8 cellular contexts compared by ENCODE assay signal in the genomic region with DNA sequence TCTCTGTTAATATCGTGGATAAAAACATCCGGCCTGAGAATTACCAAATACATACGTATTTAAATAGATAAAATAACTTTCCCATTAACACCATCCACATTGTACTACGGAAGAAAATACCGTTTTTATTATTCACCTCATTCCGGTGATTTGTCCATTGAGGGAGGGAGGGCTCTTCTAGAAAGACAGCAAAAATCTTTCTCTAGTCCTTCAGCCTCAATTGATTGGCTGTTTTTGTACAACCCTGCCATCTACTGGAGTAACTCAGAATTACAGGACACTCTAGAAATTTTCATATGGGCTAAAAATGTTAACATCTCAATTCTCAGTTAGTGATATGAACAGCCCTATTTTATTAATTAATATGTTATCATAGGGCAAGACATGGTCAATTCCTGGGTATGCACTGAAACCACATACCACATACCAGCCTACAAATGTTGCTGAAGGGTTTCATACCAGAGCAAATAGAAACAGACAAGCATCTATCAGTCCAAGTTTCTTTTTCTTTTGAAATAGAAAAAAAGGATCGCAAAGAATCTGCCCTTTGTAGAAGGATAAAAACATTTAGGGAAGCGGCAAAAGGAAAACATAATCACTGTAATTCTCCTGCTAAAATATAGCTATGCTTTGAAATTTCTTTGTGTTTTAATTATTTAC. TPM values are rescaled to one million over a fixed set of nuclear protein-coding genes. Genes with fewer than 3 reads are reported as not detected.
A peak's percentile ranks its signal among the peaks of the same experiment; 100 is the strongest.
DNase-seq lines count a peak whose midpoint lies in the region; ATAC-seq and TF ChIP-seq lines count a peak whose summit lies in the region.

No MANE protein-coding gene starts in this region.

- intact Hi-C loops in aorta (cut with DNase I) = loop anchor here in 1 of 2 donors (10.0 kb wide), 1 partner anchor 747 kb away; no protein-coding TSS in a partner anchor

- H3K27me3 Mint-ChIP-seq in memory B cell = peaks cover 3% of the 10 kb centered on the region

- peaks cover 20% of the 10 kb centered on the region for H3K4me1 ChIP-seq in RWPE2 (ENCODE audit: insufficient read depth, poor library complexity, severe bottlenecking)
- no peaks in the 10 kb centered on the region for H3K4me1 ChIP-seq in aorta (ENCODE audit: control insufficient read depth in 1 of 2, insufficient read depth in 2 of 2, low read length in 2 of 2)

- H3K27ac Mint-ChIP-seq in memory B cell = no peak overlapping the region

- peak overlapping the region; percentile 74 for H3K27ac ChIP-seq in RWPE2 (ENCODE audit: poor library complexity, severe bottlenecking)
- no peak overlapping the region for H3K27ac ChIP-seq in aorta (ENCODE audit: low read depth in 1 of 2, low read length in 2 of 2)

- no peak overlapping the region for H3K4me3 Mint-ChIP-seq in memory B cell

- H3K4me3 ChIP-seq in LNCaP clone FGC (ENCODE audit: low read depth, low read length) = no peak overlapping the region
- H3K4me3 ChIP-seq in RWPE2 (ENCODE audit: severe bottlenecking) = no peak overlapping the region
- no peak overlapping the region for H3K4me3 ChIP-seq in aorta (ENCODE audit: low read length in 2 of 2)

- TF ChIP-seq CTCF in LNCaP clone FGC (IDR thresholded peaks at IDR 0.05; ENCODE audit: control insufficient read depth, extremely low read depth, insufficient read depth) (peak; percentile 63), RWPE2 (IDR thresholded peaks at IDR 0.05; ENCODE audit: poor library complexity, severe bottlenecking) (peak; percentile 94)

- DNase-seq in D341Med (ENCODE audit: low spot score) (peak; percentile 57), GM19238 (ENCODE audit: insufficient read length, low spot score) (peak; percentile 30), LNCaP clone FGC (ENCODE audit: low read depth) (peak; percentile 25), RWPE2 (ENCODE audit: low spot score) (no peak), memory B cell (ENCODE audit: low spot score in 2 of 2) (peak; percentile 48 to 72), aorta (no peak)
- peak; percentile 30 for DNase-seq in effector CD4-positive, alpha-beta T cell
- DNase-seq in NK-92 treated with Interleukin-12 subunit alpha and Interleukin-12 subunit beta, amount 100 ng/mL, for 24 hours (lab: John Stamatoyannopoulos, UW) = no peak

- H3K36me3 ChIP-seq in RWPE2 (ENCODE audit: low read depth) (no peaks in the 10 kb centered on the region), aorta (ENCODE audit: control insufficient read depth in 1 of 2, insufficient read depth in 2 of 2, low read length in 1 of 2) (no peaks in the 10 kb centered on the region)

- no peaks in the 10 kb centered on the region for H3K4me1 Mint-ChIP-seq in memory B cell

- 12 to 14% methylated on average over 8 of the region's 8 CpGs for WGBS in aorta, 2 donors

- no peaks in the 10 kb centered on the region for H3K9me3 Mint-ChIP-seq in memory B cell

- H3K36me3 Mint-ChIP-seq in memory B cell = no peaks in the 10 kb centered on the region

- ATAC-seq in RWPE2 (ENCODE audit: low read depth) = peak; percentile 86
- ATAC-seq in memory B cell (ENCODE audit: low read depth) = peak; percentile 74
- ATAC-seq in aorta (ENCODE audit: low FRiP score) = peak; percentile 63

- H3K9me3 ChIP-seq in RWPE2 (ENCODE audit: severe bottlenecking) (no peaks in the 10 kb centered on the region), aorta (ENCODE audit: control insufficient read depth, low read length) (no peaks in the 10 kb centered on the region)

- H3K27me3 ChIP-seq in RWPE2 (ENCODE audit: insufficient read depth, poor library complexity, severe bottlenecking) = no peaks in the 10 kb centered on the region
- no peaks in the 10 kb centered on the region for H3K27me3 ChIP-seq in aorta (ENCODE audit: control insufficient read depth in 1 of 2, insufficient read depth in 2 of 2, low read length in 1 of 2)

RNA-seq across cellular contexts. Expression of a gene that starts 55.8 kb away (rescaled TPM):
- 1 to 10 TPM; 4.9 to 7.2 TPM for total RNA-seq in aorta
- 1 to 10 TPM; 4.1 to 4.9 TPM for polyA plus RNA-seq in aorta

Comparison
In these comparisons a context has a peak if more than half of its experiments do, and no peak if none do; other contexts are left out.
1. DNase-seq: peak in D341Med (single experiment), GM19238 (single experiment), LNCaP clone FGC (single experiment), effector CD4-positive, alpha-beta T cell (single experiment) and memory B cell (2 of 2); none in RWPE2 (single experiment), aorta (0 of 2) and NK-92 treated with Interleukin-12 subunit alpha and Interleukin-12 subunit beta, amount 100 ng/mL, for 24 hours (single experiment).
2. Peak in every context shown above with its lines, with median percentiles within 50 percentile points of each other: ATAC-seq.